In the genomic region with DNA sequence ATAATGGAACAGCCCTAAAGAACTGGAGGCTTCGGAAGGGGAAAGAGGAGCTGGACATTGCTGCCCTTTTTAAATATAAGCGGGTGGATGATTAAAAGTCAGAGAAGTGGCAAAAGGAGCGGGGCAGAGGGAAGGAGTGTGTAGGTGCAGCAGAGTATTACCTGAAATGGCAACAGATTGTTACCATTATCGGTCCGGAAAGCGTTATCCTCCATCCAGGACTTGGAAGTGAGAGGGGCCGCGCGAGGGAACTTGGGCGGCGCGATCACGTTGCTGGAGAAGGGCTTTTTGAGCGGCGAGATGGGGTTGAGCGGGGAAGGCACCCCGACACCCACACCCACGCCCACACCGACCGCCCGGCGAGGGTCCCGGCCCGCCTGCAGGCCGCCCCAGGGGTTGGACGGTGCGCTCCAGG, we compare ENCODE assay signal across 8 cellular contexts. TPM values are rescaled to one million over a fixed set of nuclear protein-coding genes. Genes with fewer than 3 reads are reported as not detected.
DNase-seq lines count a peak whose midpoint lies in the region; ATAC-seq and TF ChIP-seq lines count a peak whose summit lies in the region.

No MANE protein-coding gene starts in this region.

- H3K27ac ChIP-seq in WERI-Rb-1 (no peak overlapping the region), heart right ventricle (peak overlapping the region; percentile 77 to 94 (median 87))

- intact Hi-C loops in heart right ventricle (cut with DNase I), result loop anchor here in 6 of 10 donors (2.0 to 10.0 kb wide), 5 partner anchors 52 to 152 kb away; a partner anchor contains a TSS

- H3K4me3 ChIP-seq in GM12864 (ENCODE audit: low read depth, low read length) (peak overlapping the region; percentile 73), WERI-Rb-1 (ENCODE audit: low read depth, low read length) (no peak overlapping the region), heart right ventricle (peak overlapping the region; percentile 58 to 91 (median 76)), retinal pigment epithelial cell (ENCODE audit: low read length) (peak overlapping the region; percentile 81)

- no peaks in the 10 kb centered on the region for H3K27me3 ChIP-seq in WERI-Rb-1 (ENCODE audit: insufficient read depth, low read depth, severe bottlenecking)
- H3K27me3 ChIP-seq in heart right ventricle, result no peaks in the 10 kb centered on the region

- no peak for TF ChIP-seq CTCF in GM12864 (IDR thresholded peaks at IDR 0.05; ENCODE audit: low read depth, low read length, missing control alignments)
- no peak for TF ChIP-seq CTCF in WERI-Rb-1 (IDR thresholded peaks at IDR 0.05; ENCODE audit: low read depth, low read length)
- no peak for TF ChIP-seq CTCF in heart right ventricle (IDR thresholded peaks at IDR 0.05)
- TF ChIP-seq CTCF in retinal pigment epithelial cell (conservative IDR thresholded peaks at IDR 0.05; ENCODE audit: low read depth, low read length), result no peak

- DNase-seq in GM12864 (ENCODE audit: low read depth) (no peak), WERI-Rb-1 (peak; percentile 7), heart right ventricle (no peak), retinal pigment epithelial cell (ENCODE audit: low read depth) (no peak), amniotic stem cell (lab: John Stamatoyannopoulos, UW) (no peak), SIG-M5 (lab: John Stamatoyannopoulos, UW) (no peak)

- H3K4me1 ChIP-seq in heart right ventricle, result peaks cover 3 to 72% (median 42%) of the 10 kb centered on the region in 9 donors

- H3K9me3 ChIP-seq in WERI-Rb-1 (ENCODE audit: severe bottlenecking) (no peaks in the 10 kb centered on the region), heart right ventricle (no peaks in the 10 kb centered on the region)

- 11 to 14% methylated on average over 26 to 27 of the region's 27 CpGs for WGBS in heart right ventricle, 2 donors

- ATAC-seq in heart right ventricle, result peak in 3 of 8 donors; percentile 1 to 53 (median 9)
- ATAC-seq in GM21717 (IDR thresholded peaks at IDR 0.05; ENCODE audit: unreplicated experiment), result no peak
- no peak for ATAC-seq in HG03135 (IDR thresholded peaks at IDR 0.05; ENCODE audit: unreplicated experiment)

- H3K36me3 ChIP-seq in WERI-Rb-1 (peaks cover 15% of the 10 kb centered on the region), heart right ventricle (peaks cover 0 to 17% (median 0%) of the 10 kb centered on the region in 9 donors)

RNA-seq across cellular contexts. Expression of a gene that starts 51.7 kb away (rescaled TPM):
- 10 to 100 TPM in 9 of 10 donors, 1 to 10 TPM in 1; 7.2 to 17.6 (median 13.7) TPM for total RNA-seq in heart right ventricle
- 1 to 10 TPM in 1 of 2 donors, under 1 TPM in 1; 0.71 to 4.9 TPM for polyA plus RNA-seq in heart right ventricle

RNA-seq across cellular contexts. Expression of a gene that starts 51.8 kb away (rescaled TPM):
- total RNA-seq in heart right ventricle, result 10 to 100 TPM; 25.6 to 40.1 (median 33.9) TPM
- polyA plus RNA-seq in heart right ventricle, result 10 to 100 TPM; 10.2 to 26.1 TPM
